In genomic region chr11:102292951-102293350, GRCh38 we compare ENCODE assay signal across 1 cellular context.
TF ChIP-seq lines count a peak whose summit lies in the region.

No MANE protein-coding gene starts in this region.

TF ChIP-seq in WTC11, 78 proteins besides CTCF, POLR2A, EP300 and RAD21 (continued from another document):
- TF ChIP-seq, protein P1, sequence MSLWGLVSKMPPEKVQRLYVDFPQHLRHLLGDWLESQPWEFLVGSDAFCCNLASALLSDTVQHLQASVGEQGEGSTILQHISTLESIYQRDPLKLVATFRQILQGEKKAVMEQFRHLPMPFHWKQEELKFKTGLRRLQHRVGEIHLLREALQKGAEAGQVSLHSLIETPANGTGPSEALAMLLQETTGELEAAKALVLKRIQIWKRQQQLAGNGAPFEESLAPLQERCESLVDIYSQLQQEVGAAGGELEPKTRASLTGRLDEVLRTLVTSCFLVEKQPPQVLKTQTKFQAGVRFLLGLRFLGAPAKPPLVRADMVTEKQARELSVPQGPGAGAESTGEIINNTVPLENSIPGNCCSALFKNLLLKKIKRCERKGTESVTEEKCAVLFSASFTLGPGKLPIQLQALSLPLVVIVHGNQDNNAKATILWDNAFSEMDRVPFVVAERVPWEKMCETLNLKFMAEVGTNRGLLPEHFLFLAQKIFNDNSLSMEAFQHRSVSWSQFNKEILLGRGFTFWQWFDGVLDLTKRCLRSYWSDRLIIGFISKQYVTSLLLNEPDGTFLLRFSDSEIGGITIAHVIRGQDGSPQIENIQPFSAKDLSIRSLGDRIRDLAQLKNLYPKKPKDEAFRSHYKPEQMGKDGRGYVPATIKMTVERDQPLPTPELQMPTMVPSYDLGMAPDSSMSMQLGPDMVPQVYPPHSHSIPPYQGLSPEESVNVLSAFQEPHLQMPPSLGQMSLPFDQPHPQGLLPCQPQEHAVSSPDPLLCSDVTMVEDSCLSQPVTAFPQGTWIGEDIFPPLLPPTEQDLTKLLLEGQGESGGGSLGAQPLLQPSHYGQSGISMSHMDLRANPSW (CRISPR knock-in tag; conservative IDR thresholded peaks at IDR 0.05; ENCODE audit: low read depth) = no peak
- no peak for TF ChIP-seq TEAD4 (CRISPR knock-in tag; IDR thresholded peaks at IDR 0.05)
- no peak for TF ChIP-seq ZBTB21 (CRISPR knock-in tag; IDR thresholded peaks at IDR 0.05; ENCODE audit: borderline replicate concordance)
- no peak for TF ChIP-seq MLX (CRISPR knock-in tag; IDR thresholded peaks at IDR 0.05)
- TF ChIP-seq USF1 (CRISPR knock-in tag; IDR thresholded peaks at IDR 0.05) = no peak
- TF ChIP-seq ATF3 (CRISPR knock-in tag; conservative IDR thresholded peaks at IDR 0.05) = no peak
- no peak for TF ChIP-seq GTF2I (CRISPR knock-in tag; conservative IDR thresholded peaks at IDR 0.05)
- no peak for TF ChIP-seq ZNF396 (CRISPR knock-in tag; IDR thresholded peaks at IDR 0.05; ENCODE audit: borderline replicate concordance)
- TF ChIP-seq IRF1 (CRISPR knock-in tag; IDR thresholded peaks at IDR 0.05) = no peak
- no peak for TF ChIP-seq JUN (CRISPR knock-in tag; IDR thresholded peaks at IDR 0.05)
- TF ChIP-seq TCF7 (CRISPR knock-in tag; IDR thresholded peaks at IDR 0.05; ENCODE audit: low read depth) = no peak
- no peak for TF ChIP-seq NR3C1 (CRISPR knock-in tag; conservative IDR thresholded peaks at IDR 0.05; ENCODE audit: low read depth)
- TF ChIP-seq CBFB (CRISPR knock-in tag; IDR thresholded peaks at IDR 0.05; ENCODE audit: low read depth) = no peak
- TF ChIP-seq, protein P2, sequence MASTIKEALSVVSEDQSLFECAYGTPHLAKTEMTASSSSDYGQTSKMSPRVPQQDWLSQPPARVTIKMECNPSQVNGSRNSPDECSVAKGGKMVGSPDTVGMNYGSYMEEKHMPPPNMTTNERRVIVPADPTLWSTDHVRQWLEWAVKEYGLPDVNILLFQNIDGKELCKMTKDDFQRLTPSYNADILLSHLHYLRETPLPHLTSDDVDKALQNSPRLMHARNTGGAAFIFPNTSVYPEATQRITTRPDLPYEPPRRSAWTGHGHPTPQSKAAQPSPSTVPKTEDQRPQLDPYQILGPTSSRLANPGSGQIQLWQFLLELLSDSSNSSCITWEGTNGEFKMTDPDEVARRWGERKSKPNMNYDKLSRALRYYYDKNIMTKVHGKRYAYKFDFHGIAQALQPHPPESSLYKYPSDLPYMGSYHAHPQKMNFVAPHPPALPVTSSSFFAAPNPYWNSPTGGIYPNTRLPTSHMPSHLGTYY (CRISPR knock-in tag; IDR thresholded peaks at IDR 0.05) = no peak
